ENCODE assay signal across 8 cellular contexts in genomic region chr2:102615620-102616436, GRCh38. TPM values are rescaled to one million over a fixed set of nuclear protein-coding genes. Genes with fewer than 3 reads are reported as not detected.
DNase-seq lines count a peak whose midpoint lies in the region; ATAC-seq and TF ChIP-seq lines count a peak whose summit lies in the region.

No MANE protein-coding gene starts in this region.

- no peaks in the 10 kb centered on the region for H3K36me3 Mint-ChIP-seq in activated T-helper 17 cell treated with anti-CD3 and anti-CD28 coated beads, Interleukin-2, amount 50 U/mL, for 72 hours (ENCODE audit: low read depth)
- no peaks in the 10 kb centered on the region for H3K36me3 Mint-ChIP-seq in activated T-helper 2 cell treated with anti-CD3 and anti-CD28 coated beads, Interferon-gamma antibody, Interleukin-2, Interleukin-4, amounts not matched to agents 10 μg/mL and 5 μg/mL and 100 μg/mL, durations not matched to agents 14 hours and 24 hours and 36 hours (ENCODE audit: low read depth)

- H3K27ac Mint-ChIP-seq in activated T-helper 17 cell treated with anti-CD3 and anti-CD28 coated beads, Interleukin-2, amount 50 U/mL, for 72 hours: no peak overlapping the region
- no peak overlapping the region for H3K27ac Mint-ChIP-seq in activated T-helper 2 cell treated with anti-CD3 and anti-CD28 coated beads, Interferon-gamma antibody, Interleukin-2, Interleukin-4, amounts not matched to agents 10 μg/mL and 5 μg/mL and 100 μg/mL, durations not matched to agents 14 hours and 24 hours and 36 hours

- H3K9me3 ChIP-seq in DND-41 (ENCODE audit: insufficient read depth, low read length, severe bottlenecking) (no peaks in the 10 kb centered on the region), psoas muscle (no peaks in the 10 kb centered on the region)

- no peak overlapping the region for H2AFZ ChIP-seq in DND-41 (ENCODE audit: low read depth, low read length)

- H3K9me3 Mint-ChIP-seq in activated T-helper 17 cell treated with anti-CD3 and anti-CD28 coated beads, Interleukin-2, amount 50 U/mL, for 72 hours: no peaks in the 10 kb centered on the region
- H3K9me3 Mint-ChIP-seq in activated T-helper 2 cell treated with anti-CD3 and anti-CD28 coated beads, Interferon-gamma antibody, Interleukin-2, Interleukin-4, amounts not matched to agents 10 μg/mL and 5 μg/mL and 100 μg/mL, durations not matched to agents 14 hours and 24 hours and 36 hours: no peaks in the 10 kb centered on the region

- peaks cover 5% of the 10 kb centered on the region for H3K27me3 ChIP-seq in DND-41 (ENCODE audit: insufficient read depth, low read length, poor library complexity)
- peaks cover 0 to 2% (median 0%) of the 10 kb centered on the region in 3 donors for H3K27me3 ChIP-seq in psoas muscle (ENCODE audit: insufficient read depth in 3 of 3, low read length in 2 of 3)

- no peak overlapping the region for H3K4me2 ChIP-seq in DND-41 (ENCODE audit: insufficient read depth, low read length)

- H3K4me3 ChIP-seq in DND-41 (ENCODE audit: low read depth in 1 of 2, low read length in 2 of 2) (no peak overlapping the region), psoas muscle (no peak overlapping the region)

- no peaks in the 10 kb centered on the region for H3K79me2 ChIP-seq in DND-41 (ENCODE audit: insufficient read depth, low read length)

- ATAC-seq in DND-41 (ENCODE audit: insufficient read depth, low read depth) (peak; percentile 95), GM19397 (IDR thresholded peaks at IDR 0.05; ENCODE audit: unreplicated experiment) (peak; percentile 80), HG03460 (IDR thresholded peaks at IDR 0.05; ENCODE audit: unreplicated experiment) (peak; percentile 94), psoas muscle (peak; percentile 63 to 67 (median 65))
- ATAC-seq in activated T-helper 17 cell treated with anti-CD3 and anti-CD28 coated beads, Interleukin-2, amount 50 U/mL, for 72 hours (replicated peaks): peak; percentile 76

- no peak overlapping the region for H3K9ac ChIP-seq in DND-41 (ENCODE audit: low read depth, low read length)

- peaks cover 41% of the 10 kb centered on the region for H3K27me3 Mint-ChIP-seq in activated T-helper 17 cell treated with anti-CD3 and anti-CD28 coated beads, Interleukin-2, amount 50 U/mL, for 72 hours
- peaks cover 58% of the 10 kb centered on the region for H3K27me3 Mint-ChIP-seq in activated T-helper 2 cell treated with anti-CD3 and anti-CD28 coated beads, Interferon-gamma antibody, Interleukin-2, Interleukin-4, amounts not matched to agents 10 μg/mL and 5 μg/mL and 100 μg/mL, durations not matched to agents 14 hours and 24 hours and 36 hours (ENCODE audit: low read depth)

- H3K4me1 Mint-ChIP-seq in activated T-helper 17 cell treated with anti-CD3 and anti-CD28 coated beads, Interleukin-2, amount 50 U/mL, for 72 hours: peaks cover 4% of the 10 kb centered on the region
- peaks cover 11% of the 10 kb centered on the region for H3K4me1 Mint-ChIP-seq in activated T-helper 2 cell treated with anti-CD3 and anti-CD28 coated beads, Interferon-gamma antibody, Interleukin-2, Interleukin-4, amounts not matched to agents 10 μg/mL and 5 μg/mL and 100 μg/mL, durations not matched to agents 14 hours and 24 hours and 36 hours (ENCODE audit: low read depth)

- intact Hi-C loops in head of caudate nucleus (cut with DNase I) (no loop called here), psoas muscle (cut with DNase I) (loop anchor here (2.0 to 10.0 kb wide), 4 partner anchors 89 to 144 kb away; partner anchors contain the start of gene SLC9A4 (in 1 of the 2))
- intact Hi-C loops in activated T-helper 2 cell treated with anti-CD3 and anti-CD28 coated beads, Interferon-gamma antibody, Interleukin-2, Interleukin-4, amounts not matched to agents 10 μg/mL and 5 μg/mL and 100 μg/mL, durations not matched to agents 14 hours and 24 hours and 36 hours (cut with micrococcal nuclease): loop anchor here (2.0 to 10.0 kb wide), 3 partner anchors 89 to 143 kb away; partner anchors contain the start of gene SLC9A4

- 18 to 20% (median 19%) methylated on average over 5 of the region's 5 CpGs for WGBS in psoas muscle, 3 donors

- H3K27ac ChIP-seq in DND-41 (ENCODE audit: low read length) (no peak overlapping the region), psoas muscle (no peak overlapping the region)

- peak; percentile 87 for TF ChIP-seq CTCF in DND-41 (IDR thresholded peaks at IDR 0.05; ENCODE audit: borderline replicate concordance, extremely low read depth, low read length, poor library complexity, severe bottlenecking)
- peak; percentile 94 for TF ChIP-seq CTCF in psoas muscle (IDR thresholded peaks at IDR 0.05)

- no peak overlapping the region for H3K4me3 Mint-ChIP-seq in activated T-helper 17 cell treated with anti-CD3 and anti-CD28 coated beads, Interleukin-2, amount 50 U/mL, for 72 hours
- H3K4me3 Mint-ChIP-seq in activated T-helper 2 cell treated with anti-CD3 and anti-CD28 coated beads, Interferon-gamma antibody, Interleukin-2, Interleukin-4, amounts not matched to agents 10 μg/mL and 5 μg/mL and 100 μg/mL, durations not matched to agents 14 hours and 24 hours and 36 hours (ENCODE audit: low read depth): no peak overlapping the region

- H4K20me1 ChIP-seq in DND-41 (ENCODE audit: insufficient read depth, low read length): no peaks in the 10 kb centered on the region

- H3K36me3 ChIP-seq in DND-41 (ENCODE audit: insufficient read depth, low read length) (no peaks in the 10 kb centered on the region), psoas muscle (ENCODE audit: insufficient read depth in 1 of 2, low read depth in 1 of 2) (no peaks in the 10 kb centered on the region)

- no peaks in the 10 kb centered on the region for H3K4me1 ChIP-seq in DND-41 (ENCODE audit: insufficient read depth, low read length)
- no peaks in the 10 kb centered on the region for H3K4me1 ChIP-seq in psoas muscle

- DNase-seq in DND-41: peak; percentile 47
- DNase-seq in NOMO-1 (lab: John Stamatoyannopoulos, UW; ENCODE audit: unreplicated experiment in 2 of 2): peak; percentile 56 to 61
- DNase-seq in head of caudate nucleus: peak; percentile 33 to 88 (median 66)
- DNase-seq in psoas muscle: peak; percentile 29 to 78
- no peak for DNase-seq in activated T-helper 2 cell treated with anti-CD3 and anti-CD28 coated beads, Interferon-gamma antibody, Interleukin-2, Interleukin-4, amounts not matched to agents 10 μg/mL and 5 μg/mL and 100 μg/mL, durations not matched to agents 14 hours and 24 hours and 36 hours (ENCODE audit: low spot score)

RNA-seq across cellular contexts. Expression of gene SLC9A2, which starts 3.5 kb away (rescaled TPM):
- not detected for total RNA-seq in activated T-helper 17 cell treated with anti-CD3 and anti-CD28 coated beads, Interleukin-2, amount 50 U/mL, for 72 hours
- 1 to 10 TPM; 4.8 to 9.3 (median 8.1) TPM for total RNA-seq in psoas muscle
- polyA plus RNA-seq in psoas muscle: 1 to 10 TPM in 2 of 3 donors, under 1 TPM in 1; 0.81 to 6.3 (median 2.4) TPM
- not detected in 2 replicates for total RNA-seq in activated T-helper 2 cell treated with anti-CD3 and anti-CD28 coated beads, Interferon-gamma antibody, Interleukin-2, Interleukin-4, amounts not matched to agents 10 μg/mL and 5 μg/mL and 100 μg/mL, durations not matched to agents 14 hours and 24 hours and 36 hours
